Comparison of ENCODE assay signal across 1 cellular context in genomic region chr2:20728114-20728758, GRCh38.
TF ChIP-seq lines count a peak whose summit lies in the region.

No MANE protein-coding gene starts in this region.

TF ChIP-seq in HepG2, 621 proteins besides CTCF, POLR2A, EP300 and RAD21 (continued from another document and continues in another):
- TF ChIP-seq HNF1A (IDR thresholded peaks at IDR 0.05; ENCODE audit: low read depth) (peak; percentile 68), HNF1A (CRISPR knock-in tag; IDR thresholded peaks at IDR 0.05; ENCODE audit: borderline replicate concordance) (peak; percentile 86; the same call in 1 of the 2 replicates), PHF21A (CRISPR knock-in tag; IDR thresholded peaks at IDR 0.05) (peak; percentile 94), RXRB (CRISPR knock-in tag; IDR thresholded peaks at IDR 0.05; ENCODE audit: borderline replicate concordance) (peak; percentile 97), ZNF234 (CRISPR knock-in tag; conservative IDR thresholded peaks at IDR 0.05) (no peak), SATB2 (CRISPR knock-in tag; IDR thresholded peaks at IDR 0.05) (no peak), FIP1L1 (IDR thresholded peaks at IDR 0.05; ENCODE audit: borderline replicate concordance, insufficient read depth, low read depth, low read length) (no peak), CEBPB (IDR thresholded peaks at IDR 0.05; ENCODE audit: borderline replicate concordance, low read depth, low read length) (peak; percentile 50; the same call in 1 of the 2 replicates), KDM3A (CRISPR knock-in tag; IDR thresholded peaks at IDR 0.05; ENCODE audit: low read depth) (peak; percentile 61; the same call in 1 of the 2 replicates), DNMT3B (CRISPR knock-in tag; conservative IDR thresholded peaks at IDR 0.05) (peak; percentile 85; the same call in 1 of the 2 replicates), PPARG (CRISPR knock-in tag; conservative IDR thresholded peaks at IDR 0.05) (peak; percentile 90), ZFY (CRISPR knock-in tag; IDR thresholded peaks at IDR 0.05) (no peak), GATAD2A (CRISPR knock-in tag; IDR thresholded peaks at IDR 0.05) (peak; percentile 95), PHF8 (CRISPR knock-in tag; IDR thresholded peaks at IDR 0.05) (no peak), DPF2 (CRISPR knock-in tag; IDR thresholded peaks at IDR 0.05; ENCODE audit: borderline replicate concordance, low read depth) (peak; percentile 86), CCDC6 (CRISPR knock-in tag; IDR thresholded peaks at IDR 0.05) (0 out of 2 replicates have a peak, but pooled peaks have one; percentile 63), ZNF124 (CRISPR knock-in tag; IDR thresholded peaks at IDR 0.05) (peak; percentile 88), KLF11 (CRISPR knock-in tag; IDR thresholded peaks at IDR 0.05) (peak; percentile 59; the same call in 1 of the 2 replicates), HNF1B (CRISPR knock-in tag; IDR thresholded peaks at IDR 0.05) (peak; percentile 86), MED1 (CRISPR knock-in tag; IDR thresholded peaks at IDR 0.05) (peak; percentile 88), FOXO1 (CRISPR knock-in tag; IDR thresholded peaks at IDR 0.05) (peak; percentile 91), ZNF749 (CRISPR knock-in tag; IDR thresholded peaks at IDR 0.05; ENCODE audit: borderline replicate concordance) (peak; percentile 30; the same call in 1 of the 2 replicates), STAT5B (CRISPR knock-in tag; IDR thresholded peaks at IDR 0.05) (no peak; the same call in 1 of the 2 replicates), ZNF292 (CRISPR knock-in tag; IDR thresholded peaks at IDR 0.05; ENCODE audit: borderline replicate concordance, low read depth) (peak; percentile 72; the same call in 1 of the 2 replicates), HMG20A (CRISPR knock-in tag; IDR thresholded peaks at IDR 0.05; ENCODE audit: borderline replicate concordance) (peak; percentile 92), KLF9 (CRISPR knock-in tag; IDR thresholded peaks at IDR 0.05; ENCODE audit: low read depth) (0 out of 2 replicates have a peak, but pooled peaks have one; percentile 52), ZBTB7A (CRISPR knock-in tag; IDR thresholded peaks at IDR 0.05) (no peak), ZNF569 (CRISPR knock-in tag; IDR thresholded peaks at IDR 0.05; ENCODE audit: borderline replicate concordance) (no peak), ZZZ3 (CRISPR knock-in tag; IDR thresholded peaks at IDR 0.05; ENCODE audit: borderline replicate concordance) (peak; percentile 60; the same call in 1 of the 2 replicates), ZNF12 (CRISPR knock-in tag; IDR thresholded peaks at IDR 0.05) (peak; percentile 62; the same call in 1 of the 2 replicates), ATF4 (CRISPR knock-in tag; IDR thresholded peaks at IDR 0.05) (peak in 1 of 2 experiments; percentile 79; a peak in 2 of 4 replicates), SIN3B (IDR thresholded peaks at IDR 0.05; ENCODE audit: low read length) (no peak), EHMT2 (IDR thresholded peaks at IDR 0.05; ENCODE audit: borderline replicate concordance, low read depth, low read length) (peak; percentile 72; the same call in 1 of the 2 replicates), ZBTB26 (CRISPR knock-in tag; IDR thresholded peaks at IDR 0.05; ENCODE audit: borderline replicate concordance) (peak; percentile 86), ATF7-NPFF (CRISPR knock-in tag; IDR thresholded peaks at IDR 0.05; ENCODE audit: low read depth) (no peak), MED8 (CRISPR knock-in tag; IDR thresholded peaks at IDR 0.05; ENCODE audit: insufficient replicate concordance) (no peak), MAFK (conservative IDR thresholded peaks at IDR 0.05 in 1 of 2, IDR thresholded peaks at IDR 0.05 in 1 of 2; ENCODE audit: low read length in 2 of 2) (0 out of 4 replicates have a peak, but pooled peaks of 1 of the 2 experiments have one; percentile 12), TFDP1 (CRISPR knock-in tag; IDR thresholded peaks at IDR 0.05; ENCODE audit: borderline replicate concordance) (peak; percentile 26; the same call in 1 of the 2 replicates), TIGD3 (CRISPR knock-in tag; IDR thresholded peaks at IDR 0.05; ENCODE audit: borderline replicate concordance) (no peak), ZNF607 (CRISPR knock-in tag; IDR thresholded peaks at IDR 0.05; ENCODE audit: borderline replicate concordance) (peak; percentile 82; the same call in 1 of the 2 replicates), ZNF615 (CRISPR knock-in tag; IDR thresholded peaks at IDR 0.05; ENCODE audit: borderline replicate concordance) (no peak), RXRA (CRISPR knock-in tag; IDR thresholded peaks at IDR 0.05) (peak; percentile 96; the same call in 1 of the 2 replicates), ZFP36 (IDR thresholded peaks at IDR 0.05; ENCODE audit: borderline replicate concordance, low read depth, low read length, partially characterized antibody) (no peak), CHCHD3 (CRISPR knock-in tag; IDR thresholded peaks at IDR 0.05) (no peak), ZNF282 (IDR thresholded peaks at IDR 0.05; ENCODE audit: partially characterized antibody) (no peak), ZNF678 (CRISPR knock-in tag; IDR thresholded peaks at IDR 0.05) (no peak)
- TF ChIP-seq, protein P1, sequence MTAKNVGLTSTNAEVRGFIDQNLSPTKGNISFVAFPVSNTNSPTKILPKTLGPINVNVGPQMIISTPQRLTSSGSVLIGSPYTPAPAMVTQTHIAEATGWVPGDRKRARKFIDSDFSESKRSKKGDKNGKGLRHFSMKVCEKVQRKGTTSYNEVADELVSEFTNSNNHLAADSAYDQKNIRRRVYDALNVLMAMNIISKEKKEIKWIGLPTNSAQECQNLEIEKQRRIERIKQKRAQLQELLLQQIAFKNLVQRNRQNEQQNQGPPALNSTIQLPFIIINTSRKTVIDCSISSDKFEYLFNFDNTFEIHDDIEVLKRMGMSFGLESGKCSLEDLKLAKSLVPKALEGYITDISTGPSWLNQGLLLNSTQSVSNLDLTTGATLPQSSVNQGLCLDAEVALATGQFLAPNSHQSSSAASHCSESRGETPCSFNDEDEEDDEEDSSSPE (CRISPR knock-in tag; IDR thresholded peaks at IDR 0.05) = peak; percentile 64; the same call in 1 of the 2 replicates
- TF ChIP-seq, protein P2, sequence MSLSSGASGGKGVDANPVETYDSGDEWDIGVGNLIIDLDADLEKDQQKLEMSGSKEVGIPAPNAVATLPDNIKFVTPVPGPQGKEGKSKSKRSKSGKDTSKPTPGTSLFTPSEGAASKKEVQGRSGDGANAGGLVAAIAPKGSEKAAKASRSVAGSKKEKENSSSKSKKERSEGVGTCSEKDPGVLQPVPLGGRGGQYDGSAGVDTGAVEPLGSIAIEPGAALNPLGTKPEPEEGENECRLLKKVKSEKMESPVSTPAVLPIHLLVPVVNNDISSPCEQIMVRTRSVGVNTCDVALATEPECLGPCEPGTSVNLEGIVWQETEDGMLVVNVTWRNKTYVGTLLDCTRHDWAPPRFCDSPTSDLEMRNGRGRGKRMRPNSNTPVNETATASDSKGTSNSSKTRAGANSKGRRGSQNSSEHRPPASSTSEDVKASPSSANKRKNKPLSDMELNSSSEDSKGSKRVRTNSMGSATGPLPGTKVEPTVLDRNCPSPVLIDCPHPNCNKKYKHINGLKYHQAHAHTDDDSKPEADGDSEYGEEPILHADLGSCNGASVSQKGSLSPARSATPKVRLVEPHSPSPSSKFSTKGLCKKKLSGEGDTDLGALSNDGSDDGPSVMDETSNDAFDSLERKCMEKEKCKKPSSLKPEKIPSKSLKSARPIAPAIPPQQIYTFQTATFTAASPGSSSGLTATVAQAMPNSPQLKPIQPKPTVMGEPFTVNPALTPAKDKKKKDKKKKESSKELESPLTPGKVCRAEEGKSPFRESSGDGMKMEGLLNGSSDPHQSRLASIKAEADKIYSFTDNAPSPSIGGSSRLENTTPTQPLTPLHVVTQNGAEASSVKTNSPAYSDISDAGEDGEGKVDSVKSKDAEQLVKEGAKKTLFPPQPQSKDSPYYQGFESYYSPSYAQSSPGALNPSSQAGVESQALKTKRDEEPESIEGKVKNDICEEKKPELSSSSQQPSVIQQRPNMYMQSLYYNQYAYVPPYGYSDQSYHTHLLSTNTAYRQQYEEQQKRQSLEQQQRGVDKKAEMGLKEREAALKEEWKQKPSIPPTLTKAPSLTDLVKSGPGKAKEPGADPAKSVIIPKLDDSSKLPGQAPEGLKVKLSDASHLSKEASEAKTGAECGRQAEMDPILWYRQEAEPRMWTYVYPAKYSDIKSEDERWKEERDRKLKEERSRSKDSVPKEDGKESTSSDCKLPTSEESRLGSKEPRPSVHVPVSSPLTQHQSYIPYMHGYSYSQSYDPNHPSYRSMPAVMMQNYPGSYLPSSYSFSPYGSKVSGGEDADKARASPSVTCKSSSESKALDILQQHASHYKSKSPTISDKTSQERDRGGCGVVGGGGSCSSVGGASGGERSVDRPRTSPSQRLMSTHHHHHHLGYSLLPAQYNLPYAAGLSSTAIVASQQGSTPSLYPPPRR (CRISPR knock-in tag; IDR thresholded peaks at IDR 0.05; ENCODE audit: borderline replicate concordance) = peak; percentile 93
- TF ChIP-seq, protein P3, sequence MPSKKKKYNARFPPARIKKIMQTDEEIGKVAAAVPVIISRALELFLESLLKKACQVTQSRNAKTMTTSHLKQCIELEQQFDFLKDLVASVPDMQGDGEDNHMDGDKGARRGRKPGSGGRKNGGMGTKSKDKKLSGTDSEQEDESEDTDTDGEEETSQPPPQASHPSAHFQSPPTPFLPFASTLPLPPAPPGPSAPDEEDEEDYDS (CRISPR knock-in tag; IDR thresholded peaks at IDR 0.05) = peak; percentile 67
